11 cellular contexts compared by ENCODE assay signal in genomic region chr7:151755131-151755787, GRCh38.
DNase-seq lines count a peak whose midpoint lies in the region; ATAC-seq, FAIRE-seq and TF ChIP-seq lines count a peak whose summit lies in the region.
"Had no signal": no experiment of that assay in that cellular context is flagged by ENCODE, and none has a peak within 500 bp of the region (broad histone marks: within the 10 kb centered on the region; RNA-seq: fewer than 3 reads in every experiment).

No MANE protein-coding gene starts in this region.

- no peak for TF ChIP-seq CTCF in SK-N-SH (IDR thresholded peaks at IDR 0.05)
- no peak for TF ChIP-seq CTCF in kidney (IDR thresholded peaks at IDR 0.05; ENCODE audit: borderline replicate concordance, extremely low read depth, insufficient read depth)
- TF ChIP-seq CTCF in thoracic aorta (IDR thresholded peaks at IDR 0.05): no peak
- TF ChIP-seq CTCF in D721Med (IDR thresholded peaks at IDR 0.05; ENCODE audit: insufficient read depth, missing control alignments): no peak

- H3K27me3 ChIP-seq in SK-N-SH (ENCODE audit: insufficient read depth): no peaks in the 10 kb centered on the region
- no peaks in the 10 kb centered on the region for H3K27me3 ChIP-seq in thoracic aorta (replicated peaks; ENCODE audit: insufficient read depth)

- H3K9ac ChIP-seq in SK-N-SH (no peak overlapping the region), kidney (ENCODE audit: low read length in 2 of 2) (peak overlapping the region in 1 of 2 donors; percentile 31)

- no peak overlapping the region for H2AFZ ChIP-seq in SK-N-SH (ENCODE audit: low read depth)

- H4K20me1 ChIP-seq in SK-N-SH (ENCODE audit: insufficient read depth): no peaks in the 10 kb centered on the region

- peak overlapping the region; percentile 16; the same call in 1 of the 2 replicates for H3K4me2 ChIP-seq in SK-N-SH

- H3K79me2 ChIP-seq in SK-N-SH (ENCODE audit: insufficient read depth): no peaks in the 10 kb centered on the region

- H3F3A ChIP-seq in SK-N-SH (replicated peaks; ENCODE audit: insufficient read depth): no peaks in the 10 kb centered on the region

- peaks cover 2 to 20% of the 10 kb centered on the region in 2 experiments; a peak in 3 of 4 replicates for H3K4me1 ChIP-seq in SK-N-SH (ENCODE audit: control insufficient read depth in 1 of 2, insufficient read depth in 2 of 2, low read depth in 1 of 2, low read length in 1 of 2)
- peaks cover 4 to 21% of the 10 kb centered on the region in 2 donors for H3K4me1 ChIP-seq in kidney (ENCODE audit: control insufficient read depth in 1 of 2, insufficient read depth in 1 of 2, low read depth in 1 of 2, low read length in 2 of 2)
- peaks cover 23 to 58% of the 10 kb centered on the region in 2 donors for H3K4me1 ChIP-seq in thoracic aorta (ENCODE audit: control insufficient read depth in 1 of 2, low read depth in 2 of 2)

- 90% methylated on average over 11 of the region's 11 CpGs for WGBS in SK-N-SH (ENCODE audit: low lambda C conversion rate)

- POLR2A ChIA-PET in SK-N-SH (lab: Yijun Ruan, JAX): no interaction called here

- H3K36me3 ChIP-seq in SK-N-SH (replicated peaks in 1 of 2; ENCODE audit: control insufficient read depth in 1 of 2, insufficient read depth in 2 of 2, low read length in 1 of 2) (no peaks in the 10 kb centered on the region), kidney (ENCODE audit: control insufficient read depth in 1 of 2, insufficient read depth in 2 of 2, low read length in 2 of 2) (peaks cover 0 to 2% of the 10 kb centered on the region in 2 donors), thoracic aorta (no peaks in the 10 kb centered on the region)

- no peak for FAIRE-seq in kidney (lab: Jason Lieb, UNC)
- no peak for FAIRE-seq in D721Med (lab: Jason Lieb, UNC)

- no peaks in the 10 kb centered on the region for H3K9me2 ChIP-seq in SK-N-SH

- no peak for TF ChIP-seq EP300 in SK-N-SH (IDR thresholded peaks at IDR 0.05; ENCODE audit: borderline replicate concordance in 1 of 2, low read depth in 1 of 2, low read length in 1 of 2)

- no peak for TF ChIP-seq RAD21 in SK-N-SH (IDR thresholded peaks at IDR 0.05; ENCODE audit: low read length)

- DNase-seq in SK-N-SH (no peak), amniotic epithelial cell (ENCODE audit: low read depth) (peak; percentile 51), kidney (no peak), thoracic aorta (ENCODE audit: low spot score) (no peak), D721Med (ENCODE audit: insufficient read length, low spot score) (no peak)
- DNase-seq: cortex of kidney, naive B cell, NCI-H2171 treated with DMSO at 0.1 percent for 48 hours had no signal

- no peak for ATAC-seq in SK-N-SH treated with all-trans-retinoic acid at 6 μM for 48 hours
- no peak for ATAC-seq in thoracic aorta (ENCODE audit: insufficient number of reproducible peaks, low FRiP score, low read depth)
- ATAC-seq in HG03565 (IDR thresholded peaks at IDR 0.05; ENCODE audit: unreplicated experiment): no peak
- ATAC-seq in GM18868 (IDR thresholded peaks at IDR 0.05; ENCODE audit: unreplicated experiment): no peak

- H3K27ac ChIP-seq in SK-N-SH (ENCODE audit: low read depth in 2 of 2, low read length in 1 of 2) (peak overlapping the region in 1 of 2 experiments; percentile 17; a peak in 1 of 4 replicates), kidney (ENCODE audit: low read depth in 2 of 2, low read length in 2 of 2) (peak overlapping the region; percentile 27 to 83), thoracic aorta (peak overlapping the region; percentile 60 to 71)

- intact Hi-C loops in kidney (cut with DNase I): no loop called here

- no peak overlapping the region for H3K4me3 ChIP-seq in SK-N-SH (ENCODE audit: low read depth in 2 of 2, low read length in 1 of 2)
- no peak overlapping the region for H3K4me3 ChIP-seq in kidney (ENCODE audit: low read length in 2 of 2)
- no peak overlapping the region for H3K4me3 ChIP-seq in thoracic aorta

- H3K9me3 ChIP-seq in SK-N-SH: no peaks in the 10 kb centered on the region
- no peaks in the 10 kb centered on the region for H3K9me3 ChIP-seq in kidney (ENCODE audit: control insufficient read depth in 1 of 2, low read length in 2 of 2)
- H3K9me3 ChIP-seq in thoracic aorta: no peaks in the 10 kb centered on the region

- CTCF ChIA-PET in SK-N-SH (lab: Yijun Ruan, JAX): interaction anchor here (0.7 to 22.2 kb wide), 7 partner anchors 14 to 401 kb away, joined by 3 to 333 read pairs (median 4); no protein-coding TSS in a partner anchor

TF ChIP-seq in SK-N-SH, 30 proteins besides CTCF, POLR2A, EP300 and RAD21 (continues in another document):
- TF ChIP-seq TAF1 (IDR thresholded peaks at IDR 0.05; ENCODE audit: borderline replicate concordance, low read depth, low read length): no peak
- no peak for TF ChIP-seq GATA2 (CRISPR knock-in tag; IDR thresholded peaks at IDR 0.05)
- no peak for TF ChIP-seq NRF1 (IDR thresholded peaks at IDR 0.05; ENCODE audit: low read depth, low read length)
- TF ChIP-seq REST (IDR thresholded peaks at IDR 0.05; ENCODE audit: low read depth, low read length): no peak
- TF ChIP-seq CHD2 (IDR thresholded peaks at IDR 0.05; ENCODE audit: low read length, partially characterized antibody): no peak
- TF ChIP-seq GABPA (IDR thresholded peaks at IDR 0.05; ENCODE audit: low read depth): no peak
- TF ChIP-seq SIN3A (IDR thresholded peaks at IDR 0.05; ENCODE audit: borderline replicate concordance, low read depth, low read length): no peak
- TF ChIP-seq RXRA (IDR thresholded peaks at IDR 0.05; ENCODE audit: borderline replicate concordance, low read depth): no peak

TF ChIP-seq in SK-N-SH treated with all-trans-retinoic acid at 6 μM for 48 hours, 23 proteins besides CTCF, POLR2A, EP300 and RAD21:
- no peak for TF ChIP-seq ARNTL (CRISPR knock-in tag; IDR thresholded peaks at IDR 0.05; ENCODE audit: borderline replicate concordance, low read depth)
- no peak for TF ChIP-seq SNAI2 (CRISPR knock-in tag; IDR thresholded peaks at IDR 0.05)
- TF ChIP-seq ESRRG (CRISPR knock-in tag; IDR thresholded peaks at IDR 0.05): no peak
- no peak for TF ChIP-seq ZNF8 (CRISPR knock-in tag; IDR thresholded peaks at IDR 0.05)
- no peak for TF ChIP-seq OSR1 (CRISPR knock-in tag; IDR thresholded peaks at IDR 0.05)
- no peak for TF ChIP-seq TSHZ2 (CRISPR knock-in tag; IDR thresholded peaks at IDR 0.05)
- no peak for TF ChIP-seq PPARA (CRISPR knock-in tag; IDR thresholded peaks at IDR 0.05; ENCODE audit: borderline replicate concordance)
- no peak for TF ChIP-seq TCF4 (CRISPR knock-in tag; IDR thresholded peaks at IDR 0.05; ENCODE audit: borderline replicate concordance)
- TF ChIP-seq POU6F1 (CRISPR knock-in tag; IDR thresholded peaks at IDR 0.05; ENCODE audit: borderline replicate concordance, low read depth): no peak
- TF ChIP-seq CREB5 (CRISPR knock-in tag; IDR thresholded peaks at IDR 0.05; ENCODE audit: low read depth): no peak
- no peak for TF ChIP-seq ZC3H10 (CRISPR knock-in tag; IDR thresholded peaks at IDR 0.05)
- TF ChIP-seq GLIS3 (CRISPR knock-in tag; IDR thresholded peaks at IDR 0.05): no peak
- TF ChIP-seq BACH2 (CRISPR knock-in tag; IDR thresholded peaks at IDR 0.05; ENCODE audit: borderline replicate concordance): no peak
TF ChIP-seq in SK-N-SH treated with all-trans-retinoic acid at 6 μM for 48 hours: peak in this region for 0.
